24 cellular contexts compared by ENCODE assay signal in the genomic region with DNA sequence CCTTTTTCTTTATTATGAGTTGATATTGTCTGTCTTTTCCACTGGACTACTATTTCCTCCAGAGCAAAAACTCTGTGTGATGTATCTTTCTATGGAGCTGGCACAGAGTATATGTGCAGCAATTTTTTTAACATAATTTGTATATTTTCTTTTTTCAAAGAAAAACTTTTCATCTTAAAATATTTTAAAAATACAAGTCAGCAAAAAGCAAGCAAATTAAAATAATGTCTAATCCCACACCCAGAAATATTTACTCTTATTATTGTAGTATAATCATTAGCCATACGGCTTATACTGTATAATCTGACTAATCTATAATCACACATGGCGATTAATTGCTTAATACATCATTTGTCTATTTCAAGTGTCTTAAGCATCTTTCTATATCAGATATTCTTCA. TPM values are rescaled to one million over a fixed set of nuclear protein-coding genes. Genes with fewer than 3 reads are reported as not detected.
A peak's percentile ranks its signal among the peaks of the same experiment; 100 is the strongest.
DNase-seq lines count a peak whose midpoint lies in the region; ATAC-seq, FAIRE-seq and TF ChIP-seq lines count a peak whose summit lies in the region.
"Had no signal": no experiment of that assay in that cellular context is flagged by ENCODE, and none has a peak within 500 bp of the region (broad histone marks: within the 10 kb centered on the region; RNA-seq: fewer than 3 reads in every experiment).

No MANE protein-coding gene starts in this region.

- in situ Hi-C loops in mammary epithelial cell (cut with MboI; ENCODE audit: low sequenced_read_pairs in 2 of 2): loop anchor here in 1 of 2 donors (10.0 kb wide), 1 partner anchor 110 kb away; a partner anchor contains a TSS
- in situ Hi-C loops in K562 (cut with MboI): no loop called here

- peaks cover 16% of the 10 kb centered on the region for H3K4me1 Mint-ChIP-seq in MCF 10A (ENCODE audit: insufficient read depth, unreplicated experiment)
- peaks cover 37% of the 10 kb centered on the region for H3K4me1 Mint-ChIP-seq in Caco-2 (ENCODE audit: low read depth, unreplicated experiment)
- peaks cover 42% of the 10 kb centered on the region for H3K4me1 Mint-ChIP-seq in neural crest cell

- CTCF ChIA-PET in MCF 10A (lab: Yijun Ruan, JAX) (interaction anchor here (0.6 kb wide), 1 partner anchor 170 kb away, joined by 3 read pairs; no protein-coding TSS in a partner anchor), mammary epithelial cell (lab: Charles Lee; ENCODE audit: low non-redundant PET) (no interaction called here), Caco-2 (lab: Charles Lee) (no interaction called here), K562 (lab: Yijun Ruan, JAX; ENCODE audit: low intra/inter-chr PET ratio) (no interaction called here)

- H3K27ac ChIP-seq in mammary epithelial cell (ENCODE audit: insufficient read depth, low read depth, low read length) (no peak overlapping the region), K562 (ENCODE audit: extremely low read depth, low read depth, low read length) (no peak overlapping the region)
- H3K27ac ChIP-seq: HL-60, KMS-11, SJCRH30 had no signal

- 100% methylated on average over 2 of the region's 2 CpGs for WGBS in mammary epithelial cell (ENCODE audit: low coverage, missing lambda C conversion rate)
- WGBS in K562 (ENCODE audit: insufficient coverage, low coverage, missing lambda C conversion rate): 87% methylated on average over 2 of the region's 2 CpGs

- H3K79me2 ChIP-seq in mammary epithelial cell (ENCODE audit: insufficient read depth, low read length) (no peaks in the 10 kb centered on the region), K562 (ENCODE audit: control insufficient read depth, insufficient read depth, low read length) (no peaks in the 10 kb centered on the region)

- dilution Hi-C loops in mammary epithelial cell (cut with HindIII; ENCODE audit: low sequenced_read_pairs): no loop called here

- H3K4me1 ChIP-seq in mammary epithelial cell (ENCODE audit: insufficient read depth, low read length) (peaks cover 13% of the 10 kb centered on the region), Caco-2 (peaks cover 8% of the 10 kb centered on the region), K562 (replicated peaks in 1 of 2; ENCODE audit: control insufficient read depth in 2 of 2, insufficient read depth in 2 of 2, low read length in 2 of 2) (peaks cover 8 to 25% of the 10 kb centered on the region in 2 experiments)
- H3K4me1 ChIP-seq: SJCRH30 had no signal

- POLR2A ChIA-PET in MCF 10A (lab: Yijun Ruan, JAX) (interaction anchor here (0.7 to 7.5 kb wide), 2 partner anchors 14 to 111 kb away, joined by 3 to 89 read pairs; no protein-coding TSS in a partner anchor), Caco-2 (lab: Charles Lee) (no interaction called here), K562 (lab: Yijun Ruan, JAX) (interaction anchor here (1.6 to 7.1 kb wide), 2 partner anchors 100 to 116 kb away, joined by 6 to 65 read pairs; a partner anchor contains a TSS)

- no peak overlapping the region for H2AFZ ChIP-seq in mammary epithelial cell (ENCODE audit: low read depth, low read length)
- no peak overlapping the region for H2AFZ ChIP-seq in K562 (ENCODE audit: low read depth, low read length)

- no peak for DNase-seq in MCF 10A (ENCODE audit: unreplicated experiment)
- no peak for DNase-seq in mammary epithelial cell
- DNase-seq in Caco-2: no peak
- DNase-seq in K562 (ENCODE audit: extremely low read depth in 1 of 4, low spot score in 3 of 4): no peak
- no peak for DNase-seq in neural crest cell (ENCODE audit: low read depth, low spot score)
- DNase-seq in SIG-M5 treated with dmso at 0.1 percent for 504 hours (lab: John Stamatoyannopoulos, UW; ENCODE audit: unreplicated experiment): no peak
- DNase-seq in NCI-H1436 (lab: John Stamatoyannopoulos, UW): no peak
- DNase-seq: Calu3; CD4-positive, CD25-positive, alpha-beta regulatory T cell; DMS153; GOT3; HCEC 1CT; NCI-H1105 treated with DMSO at 0.1 percent for 48 hours; NCI-H187; NCI-H226; NCI-H524; NCI-H774; SJCRH30 had no signal

- intact Hi-C loops in MCF 10A (cut with micrococcal nuclease): loop anchor here (10.0 kb wide), 1 partner anchor 1160 kb away; a partner anchor contains a TSS
- intact Hi-C loops in mammary epithelial cell (cut with micrococcal nuclease): no loop called here
- intact Hi-C loops in Caco-2 (cut with micrococcal nuclease; ENCODE audit: unreplicated experiment): no loop called here
- intact Hi-C loops in K562 (cut with micrococcal nuclease): no loop called here

- peak overlapping the region; percentile 4 for H3K4me3 Mint-ChIP-seq in MCF 10A (ENCODE audit: unreplicated experiment)
- H3K4me3 Mint-ChIP-seq in Caco-2 (ENCODE audit: unreplicated experiment): peak overlapping the region; percentile 90
- peak overlapping the region; percentile 48 for H3K4me3 Mint-ChIP-seq in neural crest cell

- H3K27me3 Mint-ChIP-seq in MCF 10A (ENCODE audit: insufficient read depth, unreplicated experiment) (no peaks in the 10 kb centered on the region), Caco-2 (ENCODE audit: insufficient read depth, unreplicated experiment) (no peaks in the 10 kb centered on the region), neural crest cell (ENCODE audit: low read depth) (peaks cover 68% of the 10 kb centered on the region)

- H4K20me1 ChIP-seq in mammary epithelial cell (ENCODE audit: insufficient read depth, low read length) (no peaks in the 10 kb centered on the region), K562 (replicated peaks; ENCODE audit: control insufficient read depth, insufficient read depth, low read length) (no peaks in the 10 kb centered on the region)

- H3K9me3 ChIP-seq in mammary epithelial cell (replicated peaks; ENCODE audit: insufficient read depth, low read length) (no peaks in the 10 kb centered on the region), Caco-2 (no peaks in the 10 kb centered on the region), K562 (replicated peaks; ENCODE audit: control insufficient read depth, insufficient read depth, low read depth, low read length) (no peaks in the 10 kb centered on the region)
- H3K9me3 ChIP-seq: SJCRH30 had no signal

- no peak for TF ChIP-seq RAD21 in K562 (CRISPR knock-in tag; conservative IDR thresholded peaks at IDR 0.05 in 1 of 2, IDR thresholded peaks at IDR 0.05 in 1 of 2)

- no peak for TF ChIP-seq CTCF in MCF 10A (IDR thresholded peaks at IDR 0.05; ENCODE audit: unreplicated experiment)
- no peak for TF ChIP-seq CTCF in mammary epithelial cell (conservative IDR thresholded peaks at IDR 0.05 in 1 of 2, IDR thresholded peaks at IDR 0.05 in 1 of 2; ENCODE audit: extremely low read depth in 1 of 2, insufficient read depth in 1 of 2, low read depth in 1 of 2, low read length in 2 of 2)
- no peak for TF ChIP-seq CTCF in Caco-2 (IDR thresholded peaks at IDR 0.05; ENCODE audit: insufficient read depth in 1 of 2, low read depth in 1 of 2, low read length in 1 of 2, severe bottlenecking in 1 of 2, unreplicated experiment in 1 of 2)
- TF ChIP-seq CTCF in K562 (IDR thresholded peaks at IDR 0.05 in 2 of 3, conservative IDR thresholded peaks at IDR 0.05 in 1 of 3; ENCODE audit: insufficient read depth in 2 of 3, low read depth in 1 of 3, low read length in 3 of 3): no peak
- TF ChIP-seq CTCF in neural crest cell (conservative IDR thresholded peaks at IDR 0.05): no peak

- no peak overlapping the region for H3K4me3 ChIP-seq in mammary epithelial cell (replicated peaks in 1 of 3; ENCODE audit: insufficient read depth in 1 of 3, low read depth in 2 of 3, low read length in 3 of 3)
- no peak overlapping the region for H3K4me3 ChIP-seq in Caco-2 (ENCODE audit: low read depth, low read length)
- H3K4me3 ChIP-seq in K562: no peak overlapping the region
- H3K4me3 ChIP-seq: SJCRH30 had no signal

- H3K9ac ChIP-seq in mammary epithelial cell (ENCODE audit: insufficient read depth, low read length) (no peak overlapping the region), K562 (ENCODE audit: insufficient read depth in 1 of 2, low read depth in 2 of 2, low read length in 2 of 2) (no peak overlapping the region)
- H3K9ac ChIP-seq: KMS-11 had no signal

- no TSS peak for BruUV-seq in MCF 10A (replicated peaks; lab: Mats Ljungman, UMichigan)
- no TSS peak for BruUV-seq in mammary epithelial cell (replicated peaks; lab: Mats Ljungman, UMichigan)
- BruUV-seq in Caco-2 (replicated peaks; lab: Mats Ljungman, UMichigan): no TSS peak
- BruUV-seq in K562 (replicated peaks; lab: Mats Ljungman, UMichigan): no TSS peak

- FAIRE-seq in K562 (lab: Jason Lieb, UNC): no peak
- FAIRE-seq: A204.1, GM12891 had no signal

- no peak for TF ChIP-seq POLR2A in K562 (conservative IDR thresholded peaks at IDR 0.05)

- H3K4me2 ChIP-seq in mammary epithelial cell (ENCODE audit: insufficient read depth, low read depth, low read length) (no peak overlapping the region), K562 (ENCODE audit: insufficient read depth, low read length) (no peak overlapping the region)
- H3K4me2 ChIP-seq: KMS-11 had no signal

- H3K27ac Mint-ChIP-seq in MCF 10A (ENCODE audit: low read depth, unreplicated experiment) (no peak overlapping the region), Caco-2 (ENCODE audit: unreplicated experiment) (no peak overlapping the region), neural crest cell (ENCODE audit: unreplicated experiment) (no peak overlapping the region)

- no peaks in the 10 kb centered on the region for H3K9me1 ChIP-seq in K562 (ENCODE audit: control insufficient read depth, insufficient read depth, low read length)

- no peak for TF ChIP-seq EP300 in K562 (IDR thresholded peaks at IDR 0.05; ENCODE audit: low read length)

- no peaks in the 10 kb centered on the region for H3K36me3 ChIP-seq in mammary epithelial cell (ENCODE audit: insufficient read depth, low read length)
- no peaks in the 10 kb centered on the region for H3K36me3 ChIP-seq in Caco-2 (ENCODE audit: control insufficient read depth, insufficient read depth, low read length)
- no peaks in the 10 kb centered on the region for H3K36me3 ChIP-seq in K562 (ENCODE audit: control insufficient read depth, insufficient read depth, low read length)
- H3K36me3 ChIP-seq: SJCRH30 had no signal

- H3K9me3 Mint-ChIP-seq in MCF 10A (ENCODE audit: unreplicated experiment) (no peaks in the 10 kb centered on the region), Caco-2 (ENCODE audit: unreplicated experiment) (no peaks in the 10 kb centered on the region), neural crest cell (no peaks in the 10 kb centered on the region)

- H3K27me3 ChIP-seq in mammary epithelial cell (ENCODE audit: insufficient read depth, low read length): no peaks in the 10 kb centered on the region
- no peaks in the 10 kb centered on the region for H3K27me3 ChIP-seq in Caco-2 (replicated peaks; ENCODE audit: control insufficient read depth, insufficient read depth, low read length)
- no peaks in the 10 kb centered on the region for H3K27me3 ChIP-seq in K562 (ENCODE audit: control insufficient read depth in 2 of 2, insufficient read depth in 2 of 2, low read length in 2 of 2)
- H3K27me3 ChIP-seq: SJCRH30 had no signal

- peaks cover 27% of the 10 kb centered on the region for H3K36me3 Mint-ChIP-seq in MCF 10A (ENCODE audit: insufficient read depth, unreplicated experiment)
- H3K36me3 Mint-ChIP-seq in Caco-2 (ENCODE audit: insufficient read depth, unreplicated experiment): peaks cover 45% of the 10 kb centered on the region
- peaks cover 6% of the 10 kb centered on the region for H3K36me3 Mint-ChIP-seq in neural crest cell (ENCODE audit: low read depth)
- H3K36me3 Mint-ChIP-seq: CD4-positive, CD25-positive, alpha-beta regulatory T cell had no signal

- ATAC-seq in K562: no peak
- ATAC-seq in GM18861 (IDR thresholded peaks at IDR 0.05; ENCODE audit: unreplicated experiment): no peak
- ATAC-seq: Panc1 had no signal

RNA-seq across cellular contexts. Expression of a gene that starts 49.7 kb away (rescaled TPM):
- total RNA-seq in MCF 10A (2022) (9.9 and 16.4 TPM in 2 replicates), mammary epithelial cell (1 to 10 TPM; 3.8 to 4.5 TPM), Caco-2 (2022) (2.4 and 2.5 TPM in 2 replicates), K562 (2014; rRNA removed) (2.7 and 3.1 TPM in 2 replicates), K562 (2014; rRNA removed; fragmentation: Illumina TruSeq; extraction: Trizol) (5.8 and 6.8 TPM in 2 replicates), K562 (2015; rRNA removed; fragmentation: Illumina TruSeq; extraction: Trizol) (4.4 and 5.3 TPM in 2 replicates), K562 (2021) (5.1 and 6.4 TPM in 2 replicates), neural crest cell (9.6 and 12.5 TPM in 2 replicates)
- polyA plus RNA-seq in mammary epithelial cell (12.1 TPM), K562 (2011; rRNA removed) (10.1 and 11.2 TPM in 2 replicates), K562 (2014; fragmentation: Illumina TruSeq; extraction: Trizol) (6.1 and 7.6 TPM in 2 replicates), K562 (2014; fragmentation: Nextera tagmentation; extraction: Ambion mirVana) (1 to 10 TPM; 3.5 to 7.5 TPM), K562 (2014; rRNA removed) (6.2 and 7.7 TPM in 2 replicates)
- 3.3 TPM for polyA minus RNA-seq in mammary epithelial cell
- total RNA-seq in K562 (2011; cell fraction: chromatin; rRNA removed; ENCODE audit: low replicate concordance): 20.7 and 24.8 TPM in 2 replicates
- 11.8 and 12.0 TPM in 2 replicates for total RNA-seq in K562 (2011; cell fraction: nucleolus; rRNA removed)
- 14.7 and 20.5 TPM in 2 replicates for total RNA-seq in K562 (2011; cell fraction: nucleoplasm; rRNA removed)
- polyA plus RNA-seq in K562 (2011; cell fraction: cytosol; rRNA removed): 3.7 and 5.9 TPM in 2 replicates
- 19.2 and 19.7 TPM in 2 replicates for polyA plus RNA-seq in K562 (2011; cell fraction: nucleus; rRNA removed)
- polyA plus RNA-seq in K562 (2012): 5.5 and 7.0 TPM in 2 replicates
- 15.3 and 16.2 TPM in 2 replicates for polyA minus RNA-seq in K562 (2011; rRNA and poly(A)+ RNA removed)
- polyA minus RNA-seq in K562 (2011; cell fraction: cytosol; rRNA and poly(A)+ RNA removed): 4.1 and 5.9 TPM in 2 replicates
- polyA minus RNA-seq in K562 (2011; cell fraction: nucleus; rRNA and poly(A)+ RNA removed): 4.7 and 11.4 TPM in 2 replicates

Comparison
In these comparisons a context has a peak if more than half of its experiments do, and no peak if none do; other contexts are left out.
1. H3K4me3 Mint-ChIP-seq: peak in every context shown above with its lines; median percentile 90 in Caco-2; 48 in neural crest cell; 4 in MCF 10A.